2 cellular contexts compared by ENCODE assay signal in the genomic region with DNA sequence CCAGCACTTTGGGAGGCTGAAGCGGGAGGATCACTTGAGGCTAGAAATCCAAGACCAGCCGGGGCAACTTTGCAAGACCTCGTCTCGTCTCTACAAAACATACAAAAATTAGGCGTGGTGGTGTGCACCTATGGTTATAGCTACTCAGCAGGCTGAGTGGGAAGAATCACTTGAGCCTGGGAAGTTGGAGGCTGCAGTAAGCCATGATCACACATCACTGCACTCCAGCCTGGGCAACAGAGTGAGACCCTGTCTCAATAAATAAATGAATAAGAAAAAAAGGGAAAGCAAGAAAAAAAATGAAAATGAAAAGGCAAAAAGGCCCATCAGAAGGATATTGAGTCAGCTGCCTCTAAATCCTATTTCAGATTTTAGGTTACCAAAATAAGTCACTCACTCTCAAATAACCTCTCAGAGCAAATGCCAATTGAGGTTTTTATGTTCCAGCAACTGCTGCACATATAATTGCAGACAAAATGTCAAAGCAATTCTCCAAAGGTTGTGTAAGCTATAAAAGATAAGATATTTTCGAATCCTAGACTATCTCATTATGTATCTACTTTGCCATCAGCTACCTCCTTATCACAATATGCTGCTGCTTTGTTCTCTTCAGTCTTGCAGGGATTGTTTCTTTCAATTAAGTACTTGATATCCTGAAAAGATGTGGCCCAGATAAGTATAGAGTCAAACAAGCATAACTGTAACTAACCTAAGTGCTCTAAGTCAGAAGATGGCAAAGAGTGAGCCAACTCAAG.
A peak's percentile ranks its signal among the peaks of the same experiment; 100 is the strongest.
TF ChIP-seq lines count a peak whose summit lies in the region.

No MANE protein-coding gene starts in this region.

TF ChIP-seq in SK-N-SH, 30 proteins besides CTCF, POLR2A, EP300 and RAD21:
- peak; percentile 53 for TF ChIP-seq GATA2 (CRISPR knock-in tag; IDR thresholded peaks at IDR 0.05)
- TF ChIP-seq, protein P1, sequence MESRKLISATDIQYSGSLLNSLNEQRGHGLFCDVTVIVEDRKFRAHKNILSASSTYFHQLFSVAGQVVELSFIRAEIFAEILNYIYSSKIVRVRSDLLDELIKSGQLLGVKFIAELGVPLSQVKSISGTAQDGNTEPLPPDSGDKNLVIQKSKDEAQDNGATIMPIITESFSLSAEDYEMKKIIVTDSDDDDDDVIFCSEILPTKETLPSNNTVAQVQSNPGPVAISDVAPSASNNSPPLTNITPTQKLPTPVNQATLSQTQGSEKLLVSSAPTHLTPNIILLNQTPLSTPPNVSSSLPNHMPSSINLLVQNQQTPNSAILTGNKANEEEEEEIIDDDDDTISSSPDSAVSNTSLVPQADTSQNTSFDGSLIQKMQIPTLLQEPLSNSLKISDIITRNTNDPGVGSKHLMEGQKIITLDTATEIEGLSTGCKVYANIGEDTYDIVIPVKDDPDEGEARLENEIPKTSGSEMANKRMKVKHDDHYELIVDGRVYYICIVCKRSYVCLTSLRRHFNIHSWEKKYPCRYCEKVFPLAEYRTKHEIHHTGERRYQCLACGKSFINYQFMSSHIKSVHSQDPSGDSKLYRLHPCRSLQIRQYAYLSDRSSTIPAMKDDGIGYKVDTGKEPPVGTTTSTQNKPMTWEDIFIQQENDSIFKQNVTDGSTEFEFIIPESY (IDR thresholded peaks at IDR 0.05; ENCODE audit: borderline replicate concordance, low read depth) = no peak

TF ChIP-seq in SK-N-SH treated with all-trans-retinoic acid at 6 μM for 48 hours, 23 proteins besides CTCF, POLR2A, EP300 and RAD21:
- TF ChIP-seq GLIS3 (CRISPR knock-in tag; IDR thresholded peaks at IDR 0.05) = no peak
- no peak for TF ChIP-seq CSDC2 (CRISPR knock-in tag; IDR thresholded peaks at IDR 0.05)
- no peak for TF ChIP-seq ESRRG (CRISPR knock-in tag; IDR thresholded peaks at IDR 0.05)
- no peak for TF ChIP-seq PPARA (CRISPR knock-in tag; IDR thresholded peaks at IDR 0.05; ENCODE audit: borderline replicate concordance)
- TF ChIP-seq, protein P2, sequence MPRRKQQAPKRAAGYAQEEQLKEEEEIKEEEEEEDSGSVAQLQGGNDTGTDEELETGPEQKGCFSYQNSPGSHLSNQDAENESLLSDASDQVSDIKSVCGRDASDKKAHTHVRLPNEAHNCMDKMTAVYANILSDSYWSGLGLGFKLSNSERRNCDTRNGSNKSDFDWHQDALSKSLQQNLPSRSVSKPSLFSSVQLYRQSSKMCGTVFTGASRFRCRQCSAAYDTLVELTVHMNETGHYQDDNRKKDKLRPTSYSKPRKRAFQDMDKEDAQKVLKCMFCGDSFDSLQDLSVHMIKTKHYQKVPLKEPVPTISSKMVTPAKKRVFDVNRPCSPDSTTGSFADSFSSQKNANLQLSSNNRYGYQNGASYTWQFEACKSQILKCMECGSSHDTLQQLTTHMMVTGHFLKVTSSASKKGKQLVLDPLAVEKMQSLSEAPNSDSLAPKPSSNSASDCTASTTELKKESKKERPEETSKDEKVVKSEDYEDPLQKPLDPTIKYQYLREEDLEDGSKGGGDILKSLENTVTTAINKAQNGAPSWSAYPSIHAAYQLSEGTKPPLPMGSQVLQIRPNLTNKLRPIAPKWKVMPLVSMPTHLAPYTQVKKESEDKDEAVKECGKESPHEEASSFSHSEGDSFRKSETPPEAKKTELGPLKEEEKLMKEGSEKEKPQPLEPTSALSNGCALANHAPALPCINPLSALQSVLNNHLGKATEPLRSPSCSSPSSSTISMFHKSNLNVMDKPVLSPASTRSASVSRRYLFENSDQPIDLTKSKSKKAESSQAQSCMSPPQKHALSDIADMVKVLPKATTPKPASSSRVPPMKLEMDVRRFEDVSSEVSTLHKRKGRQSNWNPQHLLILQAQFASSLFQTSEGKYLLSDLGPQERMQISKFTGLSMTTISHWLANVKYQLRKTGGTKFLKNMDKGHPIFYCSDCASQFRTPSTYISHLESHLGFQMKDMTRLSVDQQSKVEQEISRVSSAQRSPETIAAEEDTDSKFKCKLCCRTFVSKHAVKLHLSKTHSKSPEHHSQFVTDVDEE (CRISPR knock-in tag; IDR thresholded peaks at IDR 0.05) = no peak
- TF ChIP-seq ISL1 (CRISPR knock-in tag; IDR thresholded peaks at IDR 0.05) = no peak
- TF ChIP-seq, protein P3, sequence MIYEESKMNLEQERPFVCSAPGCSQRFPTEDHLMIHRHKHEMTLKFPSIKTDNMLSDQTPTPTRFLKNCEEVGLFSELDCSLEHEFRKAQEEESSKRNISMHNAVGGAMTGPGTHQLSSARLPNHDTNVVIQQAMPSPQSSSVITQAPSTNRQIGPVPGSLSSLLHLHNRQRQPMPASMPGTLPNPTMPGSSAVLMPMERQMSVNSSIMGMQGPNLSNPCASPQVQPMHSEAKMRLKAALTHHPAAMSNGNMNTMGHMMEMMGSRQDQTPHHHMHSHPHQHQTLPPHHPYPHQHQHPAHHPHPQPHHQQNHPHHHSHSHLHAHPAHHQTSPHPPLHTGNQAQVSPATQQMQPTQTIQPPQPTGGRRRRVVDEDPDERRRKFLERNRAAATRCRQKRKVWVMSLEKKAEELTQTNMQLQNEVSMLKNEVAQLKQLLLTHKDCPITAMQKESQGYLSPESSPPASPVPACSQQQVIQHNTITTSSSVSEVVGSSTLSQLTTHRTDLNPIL (CRISPR knock-in tag; IDR thresholded peaks at IDR 0.05; ENCODE audit: low read depth) = no peak
- TF ChIP-seq ZNF8 (CRISPR knock-in tag; IDR thresholded peaks at IDR 0.05) = no peak
- no peak for TF ChIP-seq TOX (CRISPR knock-in tag; IDR thresholded peaks at IDR 0.05; ENCODE audit: borderline replicate concordance)
- no peak for TF ChIP-seq OSR1 (CRISPR knock-in tag; IDR thresholded peaks at IDR 0.05)
- TF ChIP-seq, protein P4, sequence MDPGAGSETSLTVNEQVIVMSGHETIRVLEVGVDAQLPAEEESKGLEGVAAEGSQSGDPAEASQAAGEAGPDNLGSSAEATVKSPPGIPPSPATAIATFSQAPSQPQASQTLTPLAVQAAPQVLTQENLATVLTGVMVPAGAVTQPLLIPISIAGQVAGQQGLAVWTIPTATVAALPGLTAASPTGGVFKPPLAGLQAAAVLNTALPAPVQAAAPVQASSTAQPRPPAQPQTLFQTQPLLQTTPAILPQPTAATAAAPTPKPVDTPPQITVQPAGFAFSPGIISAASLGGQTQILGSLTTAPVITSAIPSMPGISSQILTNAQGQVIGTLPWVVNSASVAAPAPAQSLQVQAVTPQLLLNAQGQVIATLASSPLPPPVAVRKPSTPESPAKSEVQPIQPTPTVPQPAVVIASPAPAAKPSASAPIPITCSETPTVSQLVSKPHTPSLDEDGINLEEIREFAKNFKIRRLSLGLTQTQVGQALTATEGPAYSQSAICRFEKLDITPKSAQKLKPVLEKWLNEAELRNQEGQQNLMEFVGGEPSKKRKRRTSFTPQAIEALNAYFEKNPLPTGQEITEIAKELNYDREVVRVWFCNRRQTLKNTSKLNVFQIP (CRISPR knock-in tag; IDR thresholded peaks at IDR 0.05; ENCODE audit: borderline replicate concordance, low read depth) = no peak
- TF ChIP-seq ARNTL (CRISPR knock-in tag; IDR thresholded peaks at IDR 0.05; ENCODE audit: borderline replicate concordance, low read depth) = no peak
- TF ChIP-seq, protein P5, sequence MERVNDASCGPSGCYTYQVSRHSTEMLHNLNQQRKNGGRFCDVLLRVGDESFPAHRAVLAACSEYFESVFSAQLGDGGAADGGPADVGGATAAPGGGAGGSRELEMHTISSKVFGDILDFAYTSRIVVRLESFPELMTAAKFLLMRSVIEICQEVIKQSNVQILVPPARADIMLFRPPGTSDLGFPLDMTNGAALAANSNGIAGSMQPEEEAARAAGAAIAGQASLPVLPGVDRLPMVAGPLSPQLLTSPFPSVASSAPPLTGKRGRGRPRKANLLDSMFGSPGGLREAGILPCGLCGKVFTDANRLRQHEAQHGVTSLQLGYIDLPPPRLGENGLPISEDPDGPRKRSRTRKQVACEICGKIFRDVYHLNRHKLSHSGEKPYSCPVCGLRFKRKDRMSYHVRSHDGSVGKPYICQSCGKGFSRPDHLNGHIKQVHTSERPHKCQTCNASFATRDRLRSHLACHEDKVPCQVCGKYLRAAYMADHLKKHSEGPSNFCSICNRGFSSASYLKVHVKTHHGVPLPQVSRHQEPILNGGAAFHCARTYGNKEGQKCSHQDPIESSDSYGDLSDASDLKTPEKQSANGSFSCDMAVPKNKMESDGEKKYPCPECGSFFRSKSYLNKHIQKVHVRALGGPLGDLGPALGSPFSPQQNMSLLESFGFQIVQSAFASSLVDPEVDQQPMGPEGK (CRISPR knock-in tag; IDR thresholded peaks at IDR 0.05; ENCODE audit: borderline replicate concordance) = no peak
- no peak for TF ChIP-seq TCF4 (CRISPR knock-in tag; IDR thresholded peaks at IDR 0.05; ENCODE audit: borderline replicate concordance)
- TF ChIP-seq ZFP3 (CRISPR knock-in tag; IDR thresholded peaks at IDR 0.05) = no peak
